ENCODE assay signal across 11 cellular contexts in the genomic region with DNA sequence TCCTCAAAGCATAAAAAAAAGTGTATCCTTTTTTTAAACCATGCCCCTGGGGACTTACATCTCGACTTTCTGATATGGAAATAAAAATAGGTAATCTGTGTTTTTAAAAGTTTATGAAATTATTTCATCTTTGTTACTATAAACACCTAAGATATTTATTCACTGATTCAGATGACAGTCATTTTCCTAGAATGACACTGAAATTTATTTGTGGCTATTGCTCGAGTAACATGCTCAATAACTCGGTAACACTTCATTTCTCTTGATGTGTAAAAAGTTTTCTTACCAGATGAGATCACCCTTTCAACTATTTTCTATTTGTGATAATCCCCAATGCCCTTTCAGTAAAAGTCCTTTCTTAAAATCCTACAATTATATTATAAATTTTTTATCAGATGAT.
"Had no signal": no experiment of that assay in that cellular context is flagged by ENCODE, and none has a peak within 500 bp of the region (broad histone marks: within the 10 kb centered on the region; RNA-seq: fewer than 3 reads in every experiment).

No MANE protein-coding gene starts in this region.

- H3K9me3 Mint-ChIP-seq: GM23338, H9 had no signal

- H3K36me3 ChIP-seq: HAP-1 had no signal

- H3K4me1 ChIP-seq: HAP-1 had no signal

- H3K4me1 Mint-ChIP-seq: GM23338, H9 had no signal

- FAIRE-seq: H1, H54 had no signal

- H3K4me3 ChIP-seq: GM23248, GM23338, HAP-1 had no signal

- H3K27ac ChIP-seq: GM23248 had no signal

- H2AFZ ChIP-seq: GM23248, GM23338 had no signal

- H3K4me3 Mint-ChIP-seq: GM23338, H9, HFFc6 had no signal

- H3K9ac ChIP-seq: GM23248 had no signal

- H3K9me3 ChIP-seq: HAP-1 had no signal

- H3K4me2 ChIP-seq: GM23338 had no signal

- ATAC-seq: GM23338, HCT116 had no signal

- H3K27ac Mint-ChIP-seq: GM23338, H9, HFFc6 had no signal

- DNase-seq: GM23248, GOT3, H7, H9, HCEC 1CT, HFFc6 had no signal
